Comparison of ENCODE assay signal across 1 cellular context in the genomic region with DNA sequence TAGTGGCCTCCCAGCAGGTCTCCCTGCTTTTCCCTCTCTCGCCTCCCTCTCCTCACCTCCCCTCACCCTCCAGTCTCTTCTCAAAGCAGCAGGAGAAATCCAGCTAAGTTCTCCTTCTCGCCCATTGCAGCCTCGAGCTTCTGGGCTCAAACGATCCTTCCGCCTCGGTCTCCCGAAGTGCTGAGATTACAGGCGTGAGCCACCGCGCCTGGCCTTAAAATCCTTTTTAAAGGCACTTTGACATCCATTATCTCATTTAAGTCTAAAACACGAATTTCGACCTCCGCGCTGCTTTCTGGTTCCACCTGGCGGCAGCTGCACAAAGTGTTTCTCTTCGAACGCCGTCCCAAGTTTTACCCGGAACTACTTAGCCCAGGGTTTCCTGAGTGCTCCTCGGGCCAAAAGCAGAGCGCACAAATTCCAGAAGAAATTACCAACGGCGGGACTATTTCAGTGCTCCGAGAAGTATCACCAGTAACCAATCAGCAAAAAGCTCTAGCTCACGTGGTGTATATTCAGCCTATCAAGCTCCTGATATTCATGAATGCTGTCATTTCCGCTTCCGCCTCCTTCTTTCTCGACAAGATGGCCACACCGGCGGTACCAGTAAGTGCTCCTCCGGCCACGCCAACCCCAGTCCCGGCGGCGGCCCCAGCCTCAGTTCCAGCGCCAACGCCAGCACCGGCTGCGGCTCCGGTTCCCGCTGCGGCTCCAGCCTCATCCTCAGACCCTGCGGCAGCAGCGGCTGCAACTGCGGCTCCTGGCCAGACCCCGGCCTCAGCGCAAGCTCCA.
TF ChIP-seq lines count a peak whose summit lies in the region.

A gene with protein sequence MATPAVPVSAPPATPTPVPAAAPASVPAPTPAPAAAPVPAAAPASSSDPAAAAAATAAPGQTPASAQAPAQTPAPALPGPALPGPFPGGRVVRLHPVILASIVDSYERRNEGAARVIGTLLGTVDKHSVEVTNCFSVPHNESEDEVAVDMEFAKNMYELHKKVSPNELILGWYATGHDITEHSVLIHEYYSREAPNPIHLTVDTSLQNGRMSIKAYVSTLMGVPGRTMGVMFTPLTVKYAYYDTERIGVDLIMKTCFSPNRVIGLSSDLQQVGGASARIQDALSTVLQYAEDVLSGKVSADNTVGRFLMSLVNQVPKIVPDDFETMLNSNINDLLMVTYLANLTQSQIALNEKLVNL (plus strand): TSS at position 570 of the 792 bp plus-strand sequence. CDS start 16 bp downstream, at position 586.

TF ChIP-seq in HepG2, 621 proteins besides CTCF, POLR2A, EP300 and RAD21 (continued from another document and continues in another):
- TF ChIP-seq, protein P1, sequence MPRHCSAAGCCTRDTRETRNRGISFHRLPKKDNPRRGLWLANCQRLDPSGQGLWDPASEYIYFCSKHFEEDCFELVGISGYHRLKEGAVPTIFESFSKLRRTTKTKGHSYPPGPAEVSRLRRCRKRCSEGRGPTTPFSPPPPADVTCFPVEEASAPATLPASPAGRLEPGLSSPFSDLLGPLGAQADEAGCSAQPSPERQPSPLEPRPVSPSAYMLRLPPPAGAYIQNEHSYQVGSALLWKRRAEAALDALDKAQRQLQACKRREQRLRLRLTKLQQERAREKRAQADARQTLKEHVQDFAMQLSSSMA (CRISPR knock-in tag; IDR thresholded peaks at IDR 0.05) = 0 out of 2 replicates have a peak, but pooled peaks have one; percentile 43
- TF ChIP-seq, protein P2, sequence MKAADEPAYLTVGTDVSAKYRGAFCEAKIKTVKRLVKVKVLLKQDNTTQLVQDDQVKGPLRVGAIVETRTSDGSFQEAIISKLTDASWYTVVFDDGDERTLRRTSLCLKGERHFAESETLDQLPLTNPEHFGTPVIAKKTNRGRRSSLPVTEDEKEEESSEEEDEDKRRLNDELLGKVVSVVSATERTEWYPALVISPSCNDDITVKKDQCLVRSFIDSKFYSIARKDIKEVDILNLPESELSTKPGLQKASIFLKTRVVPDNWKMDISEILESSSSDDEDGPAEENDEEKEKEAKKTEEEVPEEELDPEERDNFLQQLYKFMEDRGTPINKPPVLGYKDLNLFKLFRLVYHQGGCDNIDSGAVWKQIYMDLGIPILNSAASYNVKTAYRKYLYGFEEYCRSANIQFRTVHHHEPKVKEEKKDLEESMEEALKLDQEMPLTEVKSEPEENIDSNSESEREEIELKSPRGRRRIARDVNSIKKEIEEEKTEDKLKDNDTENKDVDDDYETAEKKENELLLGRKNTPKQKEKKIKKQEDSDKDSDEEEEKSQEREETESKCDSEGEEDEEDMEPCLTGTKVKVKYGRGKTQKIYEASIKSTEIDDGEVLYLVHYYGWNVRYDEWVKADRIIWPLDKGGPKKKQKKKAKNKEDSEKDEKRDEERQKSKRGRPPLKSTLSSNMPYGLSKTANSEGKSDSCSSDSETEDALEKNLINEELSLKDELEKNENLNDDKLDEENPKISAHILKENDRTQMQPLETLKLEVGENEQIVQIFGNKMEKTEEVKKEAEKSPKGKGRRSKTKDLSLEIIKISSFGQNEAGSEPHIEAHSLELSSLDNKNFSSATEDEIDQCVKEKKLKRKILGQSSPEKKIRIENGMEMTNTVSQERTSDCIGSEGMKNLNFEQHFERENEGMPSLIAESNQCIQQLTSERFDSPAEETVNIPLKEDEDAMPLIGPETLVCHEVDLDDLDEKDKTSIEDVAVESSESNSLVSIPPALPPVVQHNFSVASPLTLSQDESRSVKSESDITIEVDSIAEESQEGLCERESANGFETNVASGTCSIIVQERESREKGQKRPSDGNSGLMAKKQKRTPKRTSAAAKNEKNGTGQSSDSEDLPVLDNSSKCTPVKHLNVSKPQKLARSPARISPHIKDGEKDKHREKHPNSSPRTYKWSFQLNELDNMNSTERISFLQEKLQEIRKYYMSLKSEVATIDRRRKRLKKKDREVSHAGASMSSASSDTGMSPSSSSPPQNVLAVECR (CRISPR knock-in tag; IDR thresholded peaks at IDR 0.05; ENCODE audit: borderline replicate concordance) = peak; percentile 87
- TF ChIP-seq HES4 (CRISPR knock-in tag; IDR thresholded peaks at IDR 0.05; ENCODE audit: borderline replicate concordance) (no peak), NFYB (CRISPR knock-in tag; IDR thresholded peaks at IDR 0.05) (peak; percentile 91), HNF4A (CRISPR knock-in tag; IDR thresholded peaks at IDR 0.05) (peak; percentile 46), ZSCAN21 (CRISPR knock-in tag; IDR thresholded peaks at IDR 0.05; ENCODE audit: borderline replicate concordance) (peak; percentile 39; the same call in 1 of the 2 replicates), PRPF4 (IDR thresholded peaks at IDR 0.05; ENCODE audit: low read depth, low read length, poor library complexity, severe bottlenecking) (no peak), ZNF383 (CRISPR knock-in tag; IDR thresholded peaks at IDR 0.05; ENCODE audit: borderline replicate concordance) (0 out of 2 replicates have a peak, but pooled peaks have one; percentile 19), SOX5 (CRISPR knock-in tag; IDR thresholded peaks at IDR 0.05; ENCODE audit: borderline replicate concordance) (no peak), RFXAP (CRISPR knock-in tag; IDR thresholded peaks at IDR 0.05; ENCODE audit: borderline replicate concordance) (peak; percentile 94), RAD51 (IDR thresholded peaks at IDR 0.05; ENCODE audit: borderline replicate concordance) (peak; percentile 69), ZSCAN25 (CRISPR knock-in tag; IDR thresholded peaks at IDR 0.05) (0 out of 2 replicates have a peak, but pooled peaks have one; percentile 39), ARNT2 (CRISPR knock-in tag; IDR thresholded peaks at IDR 0.05; ENCODE audit: low read depth) (0 out of 2 replicates have a peak, but pooled peaks have one; percentile 33), FOXJ3 (CRISPR knock-in tag; IDR thresholded peaks at IDR 0.05; ENCODE audit: borderline replicate concordance) (peak; percentile 64; the same call in 1 of the 2 replicates), MED1 (CRISPR knock-in tag; IDR thresholded peaks at IDR 0.05) (peak; percentile 81), ZNF430 (CRISPR knock-in tag; IDR thresholded peaks at IDR 0.05) (peak; percentile 81), KDM5A (IDR thresholded peaks at IDR 0.05; ENCODE audit: borderline replicate concordance, low read length) (peak; percentile 97), SCMH1 (CRISPR knock-in tag; IDR thresholded peaks at IDR 0.05; ENCODE audit: borderline replicate concordance) (no peak), TCF7 (IDR thresholded peaks at IDR 0.05; ENCODE audit: low read depth) (no peak), ZNF441 (CRISPR knock-in tag; IDR thresholded peaks at IDR 0.05; ENCODE audit: borderline replicate concordance) (peak; percentile 56; the same call in 1 of the 2 replicates), GATAD2A (CRISPR knock-in tag; IDR thresholded peaks at IDR 0.05) (peak; percentile 57; the same call in 1 of the 2 replicates), SIN3A (IDR thresholded peaks at IDR 0.05; ENCODE audit: borderline replicate concordance, low read depth, low read length) (peak; percentile 90)
- TF ChIP-seq, protein P3, sequence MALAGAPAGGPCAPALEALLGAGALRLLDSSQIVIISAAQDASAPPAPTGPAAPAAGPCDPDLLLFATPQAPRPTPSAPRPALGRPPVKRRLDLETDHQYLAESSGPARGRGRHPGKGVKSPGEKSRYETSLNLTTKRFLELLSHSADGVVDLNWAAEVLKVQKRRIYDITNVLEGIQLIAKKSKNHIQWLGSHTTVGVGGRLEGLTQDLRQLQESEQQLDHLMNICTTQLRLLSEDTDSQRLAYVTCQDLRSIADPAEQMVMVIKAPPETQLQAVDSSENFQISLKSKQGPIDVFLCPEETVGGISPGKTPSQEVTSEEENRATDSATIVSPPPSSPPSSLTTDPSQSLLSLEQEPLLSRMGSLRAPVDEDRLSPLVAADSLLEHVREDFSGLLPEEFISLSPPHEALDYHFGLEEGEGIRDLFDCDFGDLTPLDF (CRISPR knock-in tag; IDR thresholded peaks at IDR 0.05) = peak; percentile 86; the same call in 1 of the 2 replicates
- TF ChIP-seq, protein P4, sequence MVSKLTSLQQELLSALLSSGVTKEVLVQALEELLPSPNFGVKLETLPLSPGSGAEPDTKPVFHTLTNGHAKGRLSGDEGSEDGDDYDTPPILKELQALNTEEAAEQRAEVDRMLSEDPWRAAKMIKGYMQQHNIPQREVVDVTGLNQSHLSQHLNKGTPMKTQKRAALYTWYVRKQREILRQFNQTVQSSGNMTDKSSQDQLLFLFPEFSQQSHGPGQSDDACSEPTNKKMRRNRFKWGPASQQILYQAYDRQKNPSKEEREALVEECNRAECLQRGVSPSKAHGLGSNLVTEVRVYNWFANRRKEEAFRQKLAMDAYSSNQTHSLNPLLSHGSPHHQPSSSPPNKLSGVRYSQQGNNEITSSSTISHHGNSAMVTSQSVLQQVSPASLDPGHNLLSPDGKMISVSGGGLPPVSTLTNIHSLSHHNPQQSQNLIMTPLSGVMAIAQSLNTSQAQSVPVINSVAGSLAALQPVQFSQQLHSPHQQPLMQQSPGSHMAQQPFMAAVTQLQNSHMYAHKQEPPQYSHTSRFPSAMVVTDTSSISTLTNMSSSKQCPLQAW (CRISPR knock-in tag; IDR thresholded peaks at IDR 0.05) = peak; percentile 87
- TF ChIP-seq, protein P5, sequence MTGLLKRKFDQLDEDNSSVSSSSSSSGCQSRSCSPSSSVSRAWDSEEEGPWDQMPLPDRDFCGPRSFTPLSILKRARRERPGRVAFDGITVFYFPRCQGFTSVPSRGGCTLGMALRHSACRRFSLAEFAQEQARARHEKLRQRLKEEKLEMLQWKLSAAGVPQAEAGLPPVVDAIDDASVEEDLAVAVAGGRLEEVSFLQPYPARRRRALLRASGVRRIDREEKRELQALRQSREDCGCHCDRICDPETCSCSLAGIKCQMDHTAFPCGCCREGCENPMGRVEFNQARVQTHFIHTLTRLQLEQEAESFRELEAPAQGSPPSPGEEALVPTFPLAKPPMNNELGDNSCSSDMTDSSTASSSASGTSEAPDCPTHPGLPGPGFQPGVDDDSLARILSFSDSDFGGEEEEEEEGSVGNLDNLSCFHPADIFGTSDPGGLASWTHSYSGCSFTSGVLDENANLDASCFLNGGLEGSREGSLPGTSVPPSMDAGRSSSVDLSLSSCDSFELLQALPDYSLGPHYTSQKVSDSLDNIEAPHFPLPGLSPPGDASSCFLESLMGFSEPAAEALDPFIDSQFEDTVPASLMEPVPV (CRISPR knock-in tag; IDR thresholded peaks at IDR 0.05) = 0 out of 2 replicates have a peak, but pooled peaks have one; percentile 63
- TF ChIP-seq, protein P6, sequence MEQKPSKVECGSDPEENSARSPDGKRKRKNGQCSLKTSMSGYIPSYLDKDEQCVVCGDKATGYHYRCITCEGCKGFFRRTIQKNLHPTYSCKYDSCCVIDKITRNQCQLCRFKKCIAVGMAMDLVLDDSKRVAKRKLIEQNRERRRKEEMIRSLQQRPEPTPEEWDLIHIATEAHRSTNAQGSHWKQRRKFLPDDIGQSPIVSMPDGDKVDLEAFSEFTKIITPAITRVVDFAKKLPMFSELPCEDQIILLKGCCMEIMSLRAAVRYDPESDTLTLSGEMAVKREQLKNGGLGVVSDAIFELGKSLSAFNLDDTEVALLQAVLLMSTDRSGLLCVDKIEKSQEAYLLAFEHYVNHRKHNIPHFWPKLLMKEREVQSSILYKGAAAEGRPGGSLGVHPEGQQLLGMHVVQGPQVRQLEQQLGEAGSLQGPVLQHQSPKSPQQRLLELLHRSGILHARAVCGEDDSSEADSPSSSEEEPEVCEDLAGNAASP (CRISPR knock-in tag; IDR thresholded peaks at IDR 0.05; ENCODE audit: borderline replicate concordance) = peak; percentile 63
- TF ChIP-seq, protein P7, sequence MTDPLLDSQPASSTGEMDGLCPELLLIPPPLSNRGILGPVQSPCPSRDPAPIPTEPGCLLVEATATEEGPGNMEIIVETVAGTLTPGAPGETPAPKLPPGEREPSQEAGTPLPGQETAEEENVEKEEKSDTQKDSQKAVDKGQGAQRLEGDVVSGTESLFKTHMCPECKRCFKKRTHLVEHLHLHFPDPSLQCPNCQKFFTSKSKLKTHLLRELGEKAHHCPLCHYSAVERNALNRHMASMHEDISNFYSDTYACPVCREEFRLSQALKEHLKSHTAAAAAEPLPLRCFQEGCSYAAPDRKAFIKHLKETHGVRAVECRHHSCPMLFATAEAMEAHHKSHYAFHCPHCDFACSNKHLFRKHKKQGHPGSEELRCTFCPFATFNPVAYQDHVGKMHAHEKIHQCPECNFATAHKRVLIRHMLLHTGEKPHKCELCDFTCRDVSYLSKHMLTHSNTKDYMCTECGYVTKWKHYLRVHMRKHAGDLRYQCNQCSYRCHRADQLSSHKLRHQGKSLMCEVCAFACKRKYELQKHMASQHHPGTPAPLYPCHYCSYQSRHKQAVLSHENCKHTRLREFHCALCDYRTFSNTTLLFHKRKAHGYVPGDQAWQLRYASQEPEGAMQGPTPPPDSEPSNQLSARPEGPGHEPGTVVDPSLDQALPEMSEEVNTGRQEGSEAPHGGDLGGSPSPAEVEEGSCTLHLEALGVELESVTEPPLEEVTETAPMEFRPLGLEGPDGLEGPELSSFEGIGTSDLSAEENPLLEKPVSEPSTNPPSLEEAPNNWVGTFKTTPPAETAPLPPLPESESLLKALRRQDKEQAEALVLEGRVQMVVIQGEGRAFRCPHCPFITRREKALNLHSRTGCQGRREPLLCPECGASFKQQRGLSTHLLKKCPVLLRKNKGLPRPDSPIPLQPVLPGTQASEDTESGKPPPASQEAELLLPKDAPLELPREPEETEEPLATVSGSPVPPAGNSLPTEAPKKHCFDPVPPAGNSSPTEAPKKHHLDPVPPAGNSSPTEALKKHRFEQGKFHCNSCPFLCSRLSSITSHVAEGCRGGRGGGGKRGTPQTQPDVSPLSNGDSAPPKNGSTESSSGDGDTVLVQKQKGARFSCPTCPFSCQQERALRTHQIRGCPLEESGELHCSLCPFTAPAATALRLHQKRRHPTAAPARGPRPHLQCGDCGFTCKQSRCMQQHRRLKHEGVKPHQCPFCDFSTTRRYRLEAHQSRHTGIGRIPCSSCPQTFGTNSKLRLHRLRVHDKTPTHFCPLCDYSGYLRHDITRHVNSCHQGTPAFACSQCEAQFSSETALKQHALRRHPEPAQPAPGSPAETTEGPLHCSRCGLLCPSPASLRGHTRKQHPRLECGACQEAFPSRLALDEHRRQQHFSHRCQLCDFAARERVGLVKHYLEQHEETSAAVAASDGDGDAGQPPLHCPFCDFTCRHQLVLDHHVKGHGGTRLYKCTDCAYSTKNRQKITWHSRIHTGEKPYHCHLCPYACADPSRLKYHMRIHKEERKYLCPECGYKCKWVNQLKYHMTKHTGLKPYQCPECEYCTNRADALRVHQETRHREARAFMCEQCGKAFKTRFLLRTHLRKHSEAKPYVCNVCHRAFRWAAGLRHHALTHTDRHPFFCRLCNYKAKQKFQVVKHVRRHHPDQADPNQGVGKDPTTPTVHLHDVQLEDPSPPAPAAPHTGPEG (CRISPR knock-in tag; IDR thresholded peaks at IDR 0.05) = peak; percentile 73; the same call in 1 of the 2 replicates
- TF ChIP-seq, protein P8, sequence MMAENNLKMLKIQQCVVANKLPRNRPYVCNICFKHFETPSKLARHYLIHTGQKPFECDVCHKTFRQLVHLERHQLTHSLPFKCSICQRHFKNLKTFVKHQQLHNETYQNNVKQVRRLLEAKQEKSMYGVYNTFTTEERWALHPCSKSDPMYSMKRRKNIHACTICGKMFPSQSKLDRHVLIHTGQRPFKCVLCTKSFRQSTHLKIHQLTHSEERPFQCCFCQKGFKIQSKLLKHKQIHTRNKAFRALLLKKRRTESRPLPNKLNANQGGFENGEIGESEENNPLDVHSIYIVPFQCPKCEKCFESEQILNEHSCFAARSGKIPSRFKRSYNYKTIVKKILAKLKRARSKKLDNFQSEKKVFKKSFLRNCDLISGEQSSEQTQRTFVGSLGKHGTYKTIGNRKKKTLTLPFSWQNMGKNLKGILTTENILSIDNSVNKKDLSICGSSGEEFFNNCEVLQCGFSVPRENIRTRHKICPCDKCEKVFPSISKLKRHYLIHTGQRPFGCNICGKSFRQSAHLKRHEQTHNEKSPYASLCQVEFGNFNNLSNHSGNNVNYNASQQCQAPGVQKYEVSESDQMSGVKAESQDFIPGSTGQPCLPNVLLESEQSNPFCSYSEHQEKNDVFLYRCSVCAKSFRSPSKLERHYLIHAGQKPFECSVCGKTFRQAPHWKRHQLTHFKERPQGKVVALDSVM (CRISPR knock-in tag; IDR thresholded peaks at IDR 0.05) = peak; percentile 66
